In the genomic region with DNA sequence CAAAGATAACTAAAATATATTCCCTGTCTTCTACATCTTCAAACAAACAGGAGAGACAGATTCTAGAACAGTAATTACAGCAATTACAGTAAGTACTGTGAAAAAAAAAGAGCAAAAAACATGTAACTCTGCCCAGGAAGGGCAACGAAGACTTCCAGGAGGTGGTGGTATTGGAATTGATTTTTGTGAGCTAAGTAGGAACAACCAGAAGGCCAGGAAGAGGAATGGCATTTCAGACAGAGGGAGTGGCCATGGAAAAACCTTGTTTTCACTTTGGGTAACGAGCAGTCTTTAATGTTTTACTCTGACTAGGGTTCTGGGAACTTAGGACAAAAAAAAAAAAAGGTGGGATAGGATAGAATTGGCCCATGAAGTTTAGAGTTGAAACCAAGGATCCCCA, we compare ENCODE assay signal across 8 cellular contexts.
DNase-seq lines count a peak whose midpoint lies in the region; ATAC-seq and TF ChIP-seq lines count a peak whose summit lies in the region.

No MANE protein-coding gene starts in this region.

- H3K4me3 Mint-ChIP-seq in activated naive CD4-positive, alpha-beta T cell treated with anti-CD3 and anti-CD28 coated beads, Interleukin-2, amount 10 ng/mL, durations not matched to agents 7 days and 5 days: no peak overlapping the region
- H3K4me3 Mint-ChIP-seq in activated naive CD8-positive, alpha-beta T cell treated with anti-CD3 and anti-CD28 coated beads, Interleukin-2, amount 50 U/mL, for 24 hours: peak overlapping the region; percentile 69

- H3K9me3 Mint-ChIP-seq in activated naive CD4-positive, alpha-beta T cell treated with anti-CD3 and anti-CD28 coated beads, Interleukin-2, amount 10 ng/mL, durations not matched to agents 7 days and 5 days: peaks cover 6% of the 10 kb centered on the region
- H3K9me3 Mint-ChIP-seq in activated naive CD8-positive, alpha-beta T cell treated with anti-CD3 and anti-CD28 coated beads, Interleukin-2, amount 50 U/mL, for 24 hours: peaks cover 22% of the 10 kb centered on the region

- H3K27me3 Mint-ChIP-seq in activated naive CD4-positive, alpha-beta T cell treated with anti-CD3 and anti-CD28 coated beads, Interleukin-2, amount 10 ng/mL, durations not matched to agents 7 days and 5 days: no peaks in the 10 kb centered on the region
- no peaks in the 10 kb centered on the region for H3K27me3 Mint-ChIP-seq in activated naive CD8-positive, alpha-beta T cell treated with anti-CD3 and anti-CD28 coated beads, Interleukin-2, amount 50 U/mL, for 24 hours

- no peak for DNase-seq in activated naive CD4-positive, alpha-beta T cell treated with anti-CD3 and anti-CD28 coated beads, Interleukin-2, amount 10 ng/mL, durations not matched to agents 7 days and 5 days
- no peak for DNase-seq in activated naive CD4-positive, alpha-beta T cell treated with anti-CD3 and anti-CD28 coated beads, Interleukin-2, amount 50 U/mL, for 16 hours
- DNase-seq in activated naive CD8-positive, alpha-beta T cell treated with anti-CD3 and anti-CD28 coated beads, Interleukin-2, amount 50 U/mL, for 24 hours: no peak
- DNase-seq in right lobe of liver (no peak), tibial artery (no peak), head of caudate nucleus (no peak), iPS-NIHi11 (ENCODE audit: low spot score) (no peak)

- intact Hi-C loops in right lobe of liver (cut with DNase I): no loop called here
- intact Hi-C loops in tibial artery (cut with DNase I; ENCODE audit: low total_unique reads): loop anchor here (5.0 kb wide), 1 partner anchor 364 kb away; no protein-coding TSS in a partner anchor
- intact Hi-C loops in head of caudate nucleus (cut with DNase I): loop anchor here (10.0 kb wide), 2 partner anchors 68 to 362 kb away; partner anchors contain the start of gene BTG1

- CTCF ChIA-PET in activated naive CD4-positive, alpha-beta T cell treated with anti-CD3 and anti-CD28 coated beads, Interleukin-2, amount 10 ng/mL, durations not matched to agents 7 days and 5 days (lab: Charles Lee): interaction anchor here (1.4 to 6.3 kb wide), 3 partner anchors 9 to 63 kb away, joined by 6 to 54 read pairs (median 32); no protein-coding TSS in a partner anchor

- TF ChIP-seq POLR2A in right lobe of liver (IDR thresholded peaks at IDR 0.05): no peak

- no peak for ATAC-seq in activated naive CD8-positive, alpha-beta T cell treated with anti-CD3 and anti-CD28 coated beads, Interleukin-2, amount 50 U/mL, for 24 hours
- ATAC-seq in right lobe of liver (peak in 3 of 4 donors; percentile 5 to 31 (median 13)), HG03175 (IDR thresholded peaks at IDR 0.05; ENCODE audit: unreplicated experiment) (no peak)

- H3K4me3 ChIP-seq in right lobe of liver (no peak overlapping the region), tibial artery (no peak overlapping the region)

- WGBS in right lobe of liver (ENCODE audit: insufficient coverage, low coverage, low lambda C conversion rate, missing lambda C conversion rate): 21% methylated on average over 2 of the region's 2 CpGs

- H3K4me1 ChIP-seq in right lobe of liver: peaks cover 0 to 43% (median 17%) of the 10 kb centered on the region in 4 donors
- peaks cover 0 to 55% (median 39%) of the 10 kb centered on the region in 4 donors for H3K4me1 ChIP-seq in tibial artery

- no peaks in the 10 kb centered on the region for H3K9me3 ChIP-seq in right lobe of liver
- no peaks in the 10 kb centered on the region for H3K9me3 ChIP-seq in tibial artery

- H3K36me3 ChIP-seq in right lobe of liver (no peaks in the 10 kb centered on the region), tibial artery (no peaks in the 10 kb centered on the region)

- no peaks in the 10 kb centered on the region for H3K27me3 ChIP-seq in right lobe of liver
- H3K27me3 ChIP-seq in tibial artery: no peaks in the 10 kb centered on the region

- H3K27ac Mint-ChIP-seq in activated naive CD4-positive, alpha-beta T cell treated with anti-CD3 and anti-CD28 coated beads, Interleukin-2, amount 10 ng/mL, durations not matched to agents 7 days and 5 days: peak overlapping the region; percentile 89
- H3K27ac Mint-ChIP-seq in activated naive CD8-positive, alpha-beta T cell treated with anti-CD3 and anti-CD28 coated beads, Interleukin-2, amount 50 U/mL, for 24 hours: peak overlapping the region; percentile 92

- TF ChIP-seq CTCF in right lobe of liver (IDR thresholded peaks at IDR 0.05) (peak in 3 of 4 donors; percentile 5 to 32 (median 22)), tibial artery (IDR thresholded peaks at IDR 0.05) (no peak)

- H3K36me3 Mint-ChIP-seq in activated naive CD4-positive, alpha-beta T cell treated with anti-CD3 and anti-CD28 coated beads, Interleukin-2, amount 10 ng/mL, durations not matched to agents 7 days and 5 days: peaks cover 3% of the 10 kb centered on the region
- peaks cover 4% of the 10 kb centered on the region for H3K36me3 Mint-ChIP-seq in activated naive CD8-positive, alpha-beta T cell treated with anti-CD3 and anti-CD28 coated beads, Interleukin-2, amount 50 U/mL, for 24 hours (ENCODE audit: low read depth)

- peaks cover 42% of the 10 kb centered on the region for H3K4me1 Mint-ChIP-seq in activated naive CD4-positive, alpha-beta T cell treated with anti-CD3 and anti-CD28 coated beads, Interleukin-2, amount 10 ng/mL, durations not matched to agents 7 days and 5 days
- peaks cover 70% of the 10 kb centered on the region for H3K4me1 Mint-ChIP-seq in activated naive CD8-positive, alpha-beta T cell treated with anti-CD3 and anti-CD28 coated beads, Interleukin-2, amount 50 U/mL, for 24 hours

- peak overlapping the region; percentile 86 to 97 (median 92) for H3K27ac ChIP-seq in right lobe of liver
- peak overlapping the region; percentile 82 to 86 for H3K27ac ChIP-seq in tibial artery

Comparison
In these comparisons a context has a peak if more than half of its experiments do, and no peak if none do; other contexts are left out.
1. ATAC-seq: peak in right lobe of liver (3 of 4); none in activated naive CD8-positive, alpha-beta T cell treated with anti-CD3 and anti-CD28 coated beads, Interleukin-2, amount 50 U/mL, for 24 hours (single experiment) and HG03175 (single experiment).
2. CTCF ChIP-seq: peak in right lobe of liver (3 of 4); none in tibial artery (0 of 2).
3. intact Hi-C loops: an anchor here in tibial artery (5.0 kb wide) and head of caudate nucleus (10.0 kb wide); none called in right lobe of liver.